ENCODE assay signal across 1 cellular context in the genomic region with DNA sequence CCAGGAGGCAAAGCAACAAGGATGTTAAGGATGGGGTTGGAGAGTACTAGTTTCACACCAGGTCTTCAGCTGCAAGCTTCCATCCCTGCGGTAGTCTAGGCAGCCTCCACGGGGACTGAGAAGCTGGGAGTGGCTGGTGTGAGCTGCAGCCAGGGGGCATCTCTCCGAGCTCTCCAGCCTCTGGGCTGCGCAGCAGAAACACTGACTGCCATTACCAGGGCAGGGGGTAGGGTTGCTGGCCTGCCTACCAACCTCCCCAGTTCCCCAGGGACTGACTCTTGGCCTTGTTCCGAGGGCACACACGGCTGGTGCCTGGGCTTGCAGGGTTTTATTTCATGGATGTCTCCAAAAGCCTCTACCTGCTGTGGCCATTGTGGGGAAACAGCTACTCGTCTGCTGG.
TF ChIP-seq lines count a peak whose summit lies in the region.

No MANE protein-coding gene starts in this region.

TF ChIP-seq in SK-N-SH treated with all-trans-retinoic acid at 6 μM for 48 hours, 23 proteins besides CTCF, POLR2A, EP300 and RAD21 (continued from another document):
- TF ChIP-seq TSHZ2 (CRISPR knock-in tag; IDR thresholded peaks at IDR 0.05) (no peak), PPARA (CRISPR knock-in tag; IDR thresholded peaks at IDR 0.05; ENCODE audit: borderline replicate concordance) (no peak), ZC3H10 (CRISPR knock-in tag; IDR thresholded peaks at IDR 0.05) (no peak), CSDC2 (CRISPR knock-in tag; IDR thresholded peaks at IDR 0.05) (no peak)
- TF ChIP-seq, protein P1, sequence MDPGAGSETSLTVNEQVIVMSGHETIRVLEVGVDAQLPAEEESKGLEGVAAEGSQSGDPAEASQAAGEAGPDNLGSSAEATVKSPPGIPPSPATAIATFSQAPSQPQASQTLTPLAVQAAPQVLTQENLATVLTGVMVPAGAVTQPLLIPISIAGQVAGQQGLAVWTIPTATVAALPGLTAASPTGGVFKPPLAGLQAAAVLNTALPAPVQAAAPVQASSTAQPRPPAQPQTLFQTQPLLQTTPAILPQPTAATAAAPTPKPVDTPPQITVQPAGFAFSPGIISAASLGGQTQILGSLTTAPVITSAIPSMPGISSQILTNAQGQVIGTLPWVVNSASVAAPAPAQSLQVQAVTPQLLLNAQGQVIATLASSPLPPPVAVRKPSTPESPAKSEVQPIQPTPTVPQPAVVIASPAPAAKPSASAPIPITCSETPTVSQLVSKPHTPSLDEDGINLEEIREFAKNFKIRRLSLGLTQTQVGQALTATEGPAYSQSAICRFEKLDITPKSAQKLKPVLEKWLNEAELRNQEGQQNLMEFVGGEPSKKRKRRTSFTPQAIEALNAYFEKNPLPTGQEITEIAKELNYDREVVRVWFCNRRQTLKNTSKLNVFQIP (CRISPR knock-in tag; IDR thresholded peaks at IDR 0.05; ENCODE audit: borderline replicate concordance, low read depth): no peak
